Comparison of ENCODE assay signal across 18 cellular contexts in the genomic region with DNA sequence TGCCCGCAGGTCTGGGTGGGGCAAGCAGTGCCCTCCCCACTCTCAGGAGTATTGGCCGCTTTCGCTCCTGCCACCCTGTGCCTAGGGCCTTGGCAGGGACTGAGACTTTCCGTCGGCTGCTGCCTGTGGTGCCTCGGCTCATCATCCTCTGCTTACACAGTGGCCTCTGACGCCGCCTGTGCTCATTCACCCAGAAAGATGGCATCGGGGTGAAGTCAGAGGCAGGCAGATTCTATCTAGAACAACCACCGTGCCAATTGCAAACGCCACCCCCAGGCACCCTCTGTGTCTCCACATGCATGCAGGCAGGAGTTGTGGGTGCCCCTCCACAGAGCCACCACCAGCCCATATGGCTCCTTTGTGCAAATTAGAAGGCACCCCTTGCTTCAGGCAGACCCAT.
DNase-seq lines count a peak whose midpoint lies in the region; TF ChIP-seq lines count a peak whose summit lies in the region.
"Had no signal": no experiment of that assay in that cellular context is flagged by ENCODE, and none has a peak within 500 bp of the region (broad histone marks: within the 10 kb centered on the region; RNA-seq: fewer than 3 reads in every experiment).

No MANE protein-coding gene starts in this region.

- H3K27ac ChIP-seq in esophagus muscularis mucosa (replicated peaks in 1 of 4) (peak overlapping the region; percentile 50 to 73 (median 56)), prostate gland (peak overlapping the region; percentile 56 to 61)
- H3K27ac ChIP-seq: 22Rv1, C4-2B had no signal

- DNase-seq in DMS 273 (lab: John Stamatoyannopoulos, UW; ENCODE audit: unreplicated experiment) = peak; percentile 68
- no peak for DNase-seq in DMS 273 treated with DMSO at 0.1 percent for 48 hours (lab: John Stamatoyannopoulos, UW)
- DNase-seq in NCI-H1092 treated with DMSO at 0.1 percent for 48 hours (lab: John Stamatoyannopoulos, UW) = peak; percentile 71
- no peak for DNase-seq in esophagus muscularis mucosa (ENCODE audit: extremely low spot score)
- no peak for DNase-seq in prostate gland (ENCODE audit: low spot score)
- DNase-seq in MV-4-11 (lab: John Stamatoyannopoulos, UW) = no peak
- DNase-seq in activated CD4-positive, alpha-beta T cell treated with anti-CD3 and anti-CD28 coated beads for 4 hours = no peak
- DNase-seq in foreskin fibroblast = no peak
- DNase-seq: activated CD4-positive, alpha-beta T cell treated with anti-CD3 and anti-CD28 coated beads, Interleukin-2, amount 50 U/mL, for 48 hours; activated naive CD8-positive, alpha-beta T cell treated with anti-CD3 and anti-CD28 coated beads for 36 hours; activated T-cell treated with anti-CD3 and anti-CD28 coated beads, Interleukin-2, amount 50 U/mL, for 48 hours; effector memory CD8-positive, alpha-beta T cell; MG63; naive thymus-derived CD4-positive, alpha-beta T cell had no signal

- 97% methylated on average over 6 of the region's 11 CpGs for WGBS in esophagus muscularis mucosa
- 53% methylated on average over 11 of the region's 11 CpGs for WGBS in prostate gland

- H3K27me3 ChIP-seq in esophagus muscularis mucosa = peaks cover 0 to 11% (median 0%) of the 10 kb centered on the region in 4 donors
- no peaks in the 10 kb centered on the region for H3K27me3 ChIP-seq in prostate gland (replicated peaks; ENCODE audit: insufficient read depth)
- H3K27me3 ChIP-seq: MG63 had no signal

- no peak for TF ChIP-seq POLR2A in esophagus muscularis mucosa (IDR thresholded peaks at IDR 0.05; ENCODE audit: low read depth)
- no peak for TF ChIP-seq POLR2A in prostate gland (IDR thresholded peaks at IDR 0.05)

- H3K36me3 ChIP-seq in esophagus muscularis mucosa (no peaks in the 10 kb centered on the region), prostate gland (no peaks in the 10 kb centered on the region)
- H3K36me3 ChIP-seq: HAP-1, MG63 had no signal

- no peak for TF ChIP-seq EP300 in esophagus muscularis mucosa (IDR thresholded peaks at IDR 0.05)

- TF ChIP-seq CTCF in esophagus muscularis mucosa (IDR thresholded peaks at IDR 0.05) (no peak), prostate gland (IDR thresholded peaks at IDR 0.05) (no peak), foreskin fibroblast (IDR thresholded peaks at IDR 0.05; ENCODE audit: low read depth, low read length) (no peak)

- intact Hi-C loops in esophagus muscularis mucosa (cut with DNase I) = no loop called here
- intact Hi-C loops in prostate gland (cut with DNase I) = no loop called here

- H3K4me3 ChIP-seq in esophagus muscularis mucosa (no peak overlapping the region), prostate gland (no peak overlapping the region), foreskin fibroblast (ENCODE audit: low read depth in 1 of 2, low read length in 2 of 2) (no peak overlapping the region)
- H3K4me3 ChIP-seq: GM12878, HAP-1, MG63 had no signal

- H3K4me1 ChIP-seq in esophagus muscularis mucosa = peaks cover 46 to 53% (median 52%) of the 10 kb centered on the region in 4 donors
- H3K4me1 ChIP-seq in prostate gland (replicated peaks) = peaks cover 3% of the 10 kb centered on the region

- no peaks in the 10 kb centered on the region for H3K9me3 ChIP-seq in esophagus muscularis mucosa
- H3K9me3 ChIP-seq in prostate gland = no peaks in the 10 kb centered on the region
- H3K9me3 ChIP-seq: HAP-1, MG63 had no signal

Comparison
In these comparisons a context has a peak if more than half of its experiments do, and no peak if none do; other contexts are left out.
1. DNase-seq: peak in DMS 273 (single experiment) and NCI-H1092 treated with DMSO at 0.1 percent for 48 hours (single experiment); none in DMS 273 treated with DMSO at 0.1 percent for 48 hours (single experiment), esophagus muscularis mucosa (single experiment), prostate gland (single experiment), MV-4-11 (single experiment), activated CD4-positive, alpha-beta T cell treated with anti-CD3 and anti-CD28 coated beads for 4 hours (0 of 2) and foreskin fibroblast (0 of 2).